17 cellular contexts compared by ENCODE assay signal in genomic region chr2:105407946-105408743, GRCh38. TPM values are rescaled to one million over a fixed set of nuclear protein-coding genes. Genes with fewer than 3 reads are reported as not detected.
DNase-seq lines count a peak whose midpoint lies in the region; ATAC-seq, FAIRE-seq and TF ChIP-seq lines count a peak whose summit lies in the region.
"Had no signal": no experiment of that assay in that cellular context is flagged by ENCODE, and none has a peak within 500 bp of the region (broad histone marks: within the 10 kb centered on the region; RNA-seq: fewer than 3 reads in every experiment).

No MANE protein-coding gene starts in this region.

- no peak for FAIRE-seq in astrocyte (lab: Jason Lieb, UNC)
- FAIRE-seq: GM19239 had no signal

- no peak for TF ChIP-seq CTCF in astrocyte (IDR thresholded peaks at IDR 0.05; ENCODE audit: insufficient read depth, low read depth, low read length)

- H3K27ac Mint-ChIP-seq in astrocyte (ENCODE audit: unreplicated experiment) = no peak overlapping the region

- H3K4me1 ChIP-seq in astrocyte (ENCODE audit: insufficient read depth, low read length) = peaks cover 59% of the 10 kb centered on the region
- peaks cover 34 to 46% (median 45%) of the 10 kb centered on the region in 3 donors for H3K4me1 ChIP-seq in skeletal muscle tissue (ENCODE audit: control insufficient read depth in 3 of 3, insufficient read depth in 3 of 3, low read length in 3 of 3)

- H3K27ac ChIP-seq in astrocyte (ENCODE audit: low read depth, low read length) (peak overlapping the region; percentile 12), skeletal muscle tissue (ENCODE audit: low read depth, low read length) (peak overlapping the region; percentile 59)

- peak; percentile 40 for DNase-seq in NCI-H226
- DNase-seq in astrocyte (ENCODE audit: low read depth) = no peak
- DNase-seq in mesenteric fat pad (ENCODE audit: low spot score) = peak; percentile 37
- no peak for DNase-seq in KG1 (lab: John Stamatoyannopoulos, UW)
- DNase-seq: CD4-positive, CD25-positive, alpha-beta regulatory T cell; EL; Karpas-422; MV-4-11; NCI-H1417; NCI-H187 treated with DMSO at 0.1 percent for 48 hours; NCI-H69; NK-92 treated with Interleukin-12 subunit alpha and Interleukin-12 subunit beta, amount 100 ng/mL, for 24 hours had no signal

- H3K27me3 ChIP-seq in astrocyte (ENCODE audit: insufficient read depth, low read length) (no peaks in the 10 kb centered on the region), skeletal muscle tissue (ENCODE audit: control insufficient read depth in 3 of 3, insufficient read depth in 3 of 3, low read length in 3 of 3) (no peaks in the 10 kb centered on the region)

- no peak overlapping the region for H3K4me3 Mint-ChIP-seq in astrocyte (ENCODE audit: unreplicated experiment)
- H3K4me3 Mint-ChIP-seq: CD4-positive, CD25-positive, alpha-beta regulatory T cell had no signal

- peaks cover 3% of the 10 kb centered on the region for H3K9me3 Mint-ChIP-seq in astrocyte (ENCODE audit: unreplicated experiment)

- H3K9me3 ChIP-seq in astrocyte (ENCODE audit: insufficient read depth, low read depth, low read length) = no peaks in the 10 kb centered on the region
- H3K9me3 ChIP-seq in skeletal muscle tissue (ENCODE audit: control insufficient read depth in 3 of 3, low read length in 3 of 3) = no peaks in the 10 kb centered on the region

- peaks cover 40% of the 10 kb centered on the region for H3K4me1 Mint-ChIP-seq in astrocyte (ENCODE audit: low read depth, unreplicated experiment)

- H3K36me3 ChIP-seq in astrocyte (ENCODE audit: insufficient read depth, low read length) (no peaks in the 10 kb centered on the region), skeletal muscle tissue (ENCODE audit: control insufficient read depth in 3 of 3, insufficient read depth in 3 of 3, low read length in 3 of 3) (no peaks in the 10 kb centered on the region)

- H3K4me3 ChIP-seq in astrocyte (ENCODE audit: insufficient read depth, low read depth, low read length) (no peak overlapping the region), skeletal muscle tissue (ENCODE audit: low read length in 3 of 3) (no peak overlapping the region)

- no peaks in the 10 kb centered on the region for H3K36me3 Mint-ChIP-seq in astrocyte (ENCODE audit: low read depth, unreplicated experiment)
- H3K36me3 Mint-ChIP-seq: CD4-positive, CD25-positive, alpha-beta regulatory T cell had no signal

- H3K9ac ChIP-seq in astrocyte (ENCODE audit: low read length) (no peak overlapping the region), skeletal muscle tissue (ENCODE audit: low read depth in 1 of 3, low read length in 3 of 3) (peak overlapping the region in 1 of 3 donors; percentile 4)

- H3K27me3 Mint-ChIP-seq in astrocyte (ENCODE audit: low read depth, unreplicated experiment) = no peaks in the 10 kb centered on the region

- H4K20me1 ChIP-seq in astrocyte (ENCODE audit: insufficient read depth, low read length) = no peaks in the 10 kb centered on the region

- H2AFZ ChIP-seq in astrocyte (ENCODE audit: low read depth, low read length) = no peak overlapping the region

- ATAC-seq in HG03442 (IDR thresholded peaks at IDR 0.05; ENCODE audit: unreplicated experiment) = no peak
- no peak for ATAC-seq in HG03196 (IDR thresholded peaks at IDR 0.05; ENCODE audit: unreplicated experiment)

- H3K79me2 ChIP-seq in astrocyte (ENCODE audit: insufficient read depth, low read length) = no peaks in the 10 kb centered on the region

- H3K4me2 ChIP-seq in astrocyte (ENCODE audit: low read length) = no peak overlapping the region

RNA-seq across cellular contexts. Expression of gene FHL2, which starts 9.3 kb away (rescaled TPM):
- total RNA-seq in astrocyte (104 and 115 TPM in 2 replicates), mesenteric fat pad (36.3 TPM), skeletal muscle tissue (66.3 TPM)
- total RNA-seq: OCI-LY7 had no signal

Comparison
In these comparisons a context has a peak if more than half of its experiments do, and no peak if none do; other contexts are left out.
1. DNase-seq: peak in NCI-H226 (single experiment) and mesenteric fat pad (single experiment); none in astrocyte (single experiment) and KG1 (single experiment).